In genomic region chr15:64521726-64522164, GRCh38 we compare ENCODE assay signal across 8 cellular contexts.
A peak's percentile ranks its signal among the peaks of the same experiment; 100 is the strongest.
DNase-seq lines count a peak whose midpoint lies in the region; ATAC-seq and TF ChIP-seq lines count a peak whose summit lies in the region.

No MANE protein-coding gene starts in this region.

- no peak overlapping the region for H2AFZ ChIP-seq in HCT116 (ENCODE audit: low read depth, low read length, poor library complexity, severe bottlenecking)
- no peak overlapping the region for H2AFZ ChIP-seq in fibroblast of lung (ENCODE audit: low read length)

- H3K4me3 ChIP-seq in HCT116 (replicated peaks in 1 of 2; ENCODE audit: low read depth in 1 of 2, low read length in 2 of 2): no peak overlapping the region
- peak overlapping the region in 1 of 2 experiments; percentile 16; a peak in 1 of 4 replicates for H3K4me3 ChIP-seq in Panc1 (ENCODE audit: low read depth in 2 of 2, low read length in 2 of 2)
- no peak overlapping the region for H3K4me3 ChIP-seq in fibroblast of lung (replicated peaks in 1 of 4; ENCODE audit: control extremely low read depth in 1 of 4, insufficient read depth in 1 of 4, low read depth in 3 of 4, low read length in 4 of 4)

- H3K9ac ChIP-seq in HCT116 (ENCODE audit: low read length) (no peak overlapping the region), fibroblast of lung (ENCODE audit: insufficient read depth, low read length) (no peak overlapping the region)

- H3K9me2 ChIP-seq in HCT116 (ENCODE audit: insufficient read depth): no peaks in the 10 kb centered on the region

- RAD21 ChIA-PET in HCT116 (lab: Charles Lee; ENCODE audit: low non-redundant PET in 1 of 2, low total read pairs in 2 of 2, uncharacterized antibody in 2 of 2, unreplicated experiment in 2 of 2): no interaction called here

- ATAC-seq in HCT116 (peak; percentile 88), Panc1 (peak; percentile 92), GM18873 (IDR thresholded peaks at IDR 0.05; ENCODE audit: low FRiP score, unreplicated experiment) (no peak), HG03045 (IDR thresholded peaks at IDR 0.05; ENCODE audit: unreplicated experiment) (no peak)

- H3K4me2 ChIP-seq in HCT116 (ENCODE audit: low read length): peak overlapping the region; percentile 34
- H3K4me2 ChIP-seq in fibroblast of lung (ENCODE audit: extremely low read depth, insufficient read depth, low read length): no peak overlapping the region

- H3K9me3 ChIP-seq in HCT116 (ENCODE audit: control insufficient read depth in 1 of 2, insufficient read depth in 1 of 2, low read depth in 1 of 2, low read length in 2 of 2) (no peaks in the 10 kb centered on the region), Panc1 (ENCODE audit: control insufficient read depth, insufficient read depth, low read depth, low read length) (no peaks in the 10 kb centered on the region), fibroblast of lung (ENCODE audit: control insufficient read depth, insufficient read depth, low read depth, low read length) (no peaks in the 10 kb centered on the region)

- H3K36me3 ChIP-seq in HCT116 (ENCODE audit: control insufficient read depth in 1 of 2, insufficient read depth in 2 of 2, low read length in 2 of 2) (no peaks in the 10 kb centered on the region; a peak in 1 of 4 replicates), Panc1 (ENCODE audit: control insufficient read depth, insufficient read depth, low read length) (no peaks in the 10 kb centered on the region), fibroblast of lung (ENCODE audit: control insufficient read depth, insufficient read depth, low read length) (no peaks in the 10 kb centered on the region)

- peaks cover 85% of the 10 kb centered on the region for H3K79me2 ChIP-seq in HCT116 (ENCODE audit: insufficient read depth, low read length)
- H3K79me2 ChIP-seq in fibroblast of lung (ENCODE audit: control insufficient read depth, insufficient read depth, low read length): peaks cover 17% of the 10 kb centered on the region

- peak overlapping the region; percentile 39; the same call in 1 of the 2 replicates for H3K27ac ChIP-seq in HCT116 (ENCODE audit: low read depth, low read length)
- H3K27ac ChIP-seq in Panc1 (ENCODE audit: low read length): peak overlapping the region; percentile 75
- no peak overlapping the region for H3K27ac ChIP-seq in fibroblast of lung (ENCODE audit: insufficient read depth, low read length)

- intact Hi-C loops in HCT116 (cut with micrococcal nuclease): no loop called here
- intact Hi-C loops in Panc1 (cut with micrococcal nuclease; ENCODE audit: unreplicated experiment): no loop called here

- in situ Hi-C loops in Panc1 (cut with HindIII; ENCODE audit: low pct_unique_long_range_greater_than_20kb, low sequenced_read_pairs): no loop called here

- peaks cover 50 to 56% of the 10 kb centered on the region in 2 experiments for H3K4me1 ChIP-seq in HCT116 (ENCODE audit: control insufficient read depth in 1 of 2, insufficient read depth in 2 of 2, low read length in 2 of 2)
- H3K4me1 ChIP-seq in Panc1 (ENCODE audit: control insufficient read depth, insufficient read depth, low read length): peaks cover 26% of the 10 kb centered on the region
- H3K4me1 ChIP-seq in fibroblast of lung (ENCODE audit: control insufficient read depth, extremely low read depth, insufficient read depth, low read length): no peaks in the 10 kb centered on the region

- no peak for TF ChIP-seq POLR2A in HCT116 (IDR thresholded peaks at IDR 0.05; ENCODE audit: borderline replicate concordance, extremely low read depth, insufficient read depth, insufficient read length)

- TF ChIP-seq RAD21 in HCT116 (IDR thresholded peaks at IDR 0.05; ENCODE audit: low read depth): no peak

- no TSS peak for BruUV-seq in HCT116 (replicated peaks; lab: Mats Ljungman, UMichigan)
- BruUV-seq in Panc1 (replicated peaks; lab: Mats Ljungman, UMichigan): no TSS peak

- TF ChIP-seq CTCF in HCT116 (IDR thresholded peaks at IDR 0.05 in 2 of 3, conservative IDR thresholded peaks at IDR 0.05 in 1 of 3; ENCODE audit: borderline replicate concordance in 1 of 3, insufficient read depth in 1 of 3, low read depth in 2 of 3, low read length in 2 of 3): no peak
- TF ChIP-seq CTCF in Panc1 (IDR thresholded peaks at IDR 0.05): no peak
- no peak for TF ChIP-seq CTCF in fibroblast of lung (conservative IDR thresholded peaks at IDR 0.05 in 1 of 2, IDR thresholded peaks at IDR 0.05 in 1 of 2; ENCODE audit: low read depth in 1 of 2, low read length in 2 of 2)
- no peak for TF ChIP-seq CTCF in GM20000 (IDR thresholded peaks at IDR 0.05; ENCODE audit: extremely low read depth, missing control alignments)

- DNase-seq in HCT116 (ENCODE audit: low read depth, low spot score): peak; percentile 68
- DNase-seq in Panc1 (ENCODE audit: low read depth, low spot score): no peak
- peak; percentile 46 to 67 for DNase-seq in fibroblast of lung (ENCODE audit: low read depth in 2 of 2)
- peak; percentile 25 for DNase-seq in occipital lobe (lab: John Stamatoyannopoulos, UW)
- no peak for DNase-seq in GM20000 (ENCODE audit: low spot score)
- DNase-seq in NCI-H510A treated with DMSO at 0.1 percent for 48 hours (lab: John Stamatoyannopoulos, UW): no peak

- H4K20me1 ChIP-seq in HCT116 (ENCODE audit: insufficient read depth) (0 out of 2 replicates have a peak, but pooled peaks cover 12% of the 10 kb centered on the region), fibroblast of lung (ENCODE audit: control insufficient read depth, extremely low read depth, insufficient read depth, low read length) (no peaks in the 10 kb centered on the region)

- CTCF ChIA-PET in HCT116 (lab: Charles Lee) (no interaction called here), Panc1 (lab: Charles Lee) (no interaction called here)

- no peaks in the 10 kb centered on the region for H3K27me3 ChIP-seq in HCT116 (ENCODE audit: insufficient read depth, low read length)
- H3K27me3 ChIP-seq in Panc1 (ENCODE audit: control insufficient read depth, insufficient read depth, low read length): no peaks in the 10 kb centered on the region
- H3K27me3 ChIP-seq in fibroblast of lung (ENCODE audit: control insufficient read depth, insufficient read depth, low read length): no peaks in the 10 kb centered on the region

- POLR2A ChIA-PET in HCT116 (lab: Charles Lee) (interaction anchor here (0.6 kb wide), 1 partner anchor 44 kb away, joined by 4 read pairs; no protein-coding TSS in a partner anchor), Panc1 (lab: Charles Lee) (no interaction called here)

TF ChIP-seq in HCT116, 20 proteins besides CTCF, POLR2A, EP300 and RAD21 (continues in another document):
- TF ChIP-seq EZH2phosphoT487 (IDR thresholded peaks at IDR 0.05; ENCODE audit: borderline replicate concordance) (no peak), FOSL1 (IDR thresholded peaks at IDR 0.05; ENCODE audit: low read depth) (no peak; the same call in 1 of the 2 replicates), EZH2 (IDR thresholded peaks at IDR 0.05) (no peak), ZFX (IDR thresholded peaks at IDR 0.05) (no peak), SIN3A (IDR thresholded peaks at IDR 0.05; ENCODE audit: low read depth) (no peak), CEBPB (IDR thresholded peaks at IDR 0.05; ENCODE audit: low read depth) (peak; percentile 63), JUND (IDR thresholded peaks at IDR 0.05) (no peak), SRF (IDR thresholded peaks at IDR 0.05; ENCODE audit: low read depth) (no peak), TCF7L2 (IDR thresholded peaks at IDR 0.05; ENCODE audit: borderline replicate concordance, extremely low read depth, insufficient read depth, insufficient read length) (peak; percentile 22)
- TF ChIP-seq, protein P1, sequence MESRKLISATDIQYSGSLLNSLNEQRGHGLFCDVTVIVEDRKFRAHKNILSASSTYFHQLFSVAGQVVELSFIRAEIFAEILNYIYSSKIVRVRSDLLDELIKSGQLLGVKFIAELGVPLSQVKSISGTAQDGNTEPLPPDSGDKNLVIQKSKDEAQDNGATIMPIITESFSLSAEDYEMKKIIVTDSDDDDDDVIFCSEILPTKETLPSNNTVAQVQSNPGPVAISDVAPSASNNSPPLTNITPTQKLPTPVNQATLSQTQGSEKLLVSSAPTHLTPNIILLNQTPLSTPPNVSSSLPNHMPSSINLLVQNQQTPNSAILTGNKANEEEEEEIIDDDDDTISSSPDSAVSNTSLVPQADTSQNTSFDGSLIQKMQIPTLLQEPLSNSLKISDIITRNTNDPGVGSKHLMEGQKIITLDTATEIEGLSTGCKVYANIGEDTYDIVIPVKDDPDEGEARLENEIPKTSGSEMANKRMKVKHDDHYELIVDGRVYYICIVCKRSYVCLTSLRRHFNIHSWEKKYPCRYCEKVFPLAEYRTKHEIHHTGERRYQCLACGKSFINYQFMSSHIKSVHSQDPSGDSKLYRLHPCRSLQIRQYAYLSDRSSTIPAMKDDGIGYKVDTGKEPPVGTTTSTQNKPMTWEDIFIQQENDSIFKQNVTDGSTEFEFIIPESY (IDR thresholded peaks at IDR 0.05; ENCODE audit: extremely low read depth, insufficient replicate concordance, low read length): no peak
- TF ChIP-seq, protein P2, sequence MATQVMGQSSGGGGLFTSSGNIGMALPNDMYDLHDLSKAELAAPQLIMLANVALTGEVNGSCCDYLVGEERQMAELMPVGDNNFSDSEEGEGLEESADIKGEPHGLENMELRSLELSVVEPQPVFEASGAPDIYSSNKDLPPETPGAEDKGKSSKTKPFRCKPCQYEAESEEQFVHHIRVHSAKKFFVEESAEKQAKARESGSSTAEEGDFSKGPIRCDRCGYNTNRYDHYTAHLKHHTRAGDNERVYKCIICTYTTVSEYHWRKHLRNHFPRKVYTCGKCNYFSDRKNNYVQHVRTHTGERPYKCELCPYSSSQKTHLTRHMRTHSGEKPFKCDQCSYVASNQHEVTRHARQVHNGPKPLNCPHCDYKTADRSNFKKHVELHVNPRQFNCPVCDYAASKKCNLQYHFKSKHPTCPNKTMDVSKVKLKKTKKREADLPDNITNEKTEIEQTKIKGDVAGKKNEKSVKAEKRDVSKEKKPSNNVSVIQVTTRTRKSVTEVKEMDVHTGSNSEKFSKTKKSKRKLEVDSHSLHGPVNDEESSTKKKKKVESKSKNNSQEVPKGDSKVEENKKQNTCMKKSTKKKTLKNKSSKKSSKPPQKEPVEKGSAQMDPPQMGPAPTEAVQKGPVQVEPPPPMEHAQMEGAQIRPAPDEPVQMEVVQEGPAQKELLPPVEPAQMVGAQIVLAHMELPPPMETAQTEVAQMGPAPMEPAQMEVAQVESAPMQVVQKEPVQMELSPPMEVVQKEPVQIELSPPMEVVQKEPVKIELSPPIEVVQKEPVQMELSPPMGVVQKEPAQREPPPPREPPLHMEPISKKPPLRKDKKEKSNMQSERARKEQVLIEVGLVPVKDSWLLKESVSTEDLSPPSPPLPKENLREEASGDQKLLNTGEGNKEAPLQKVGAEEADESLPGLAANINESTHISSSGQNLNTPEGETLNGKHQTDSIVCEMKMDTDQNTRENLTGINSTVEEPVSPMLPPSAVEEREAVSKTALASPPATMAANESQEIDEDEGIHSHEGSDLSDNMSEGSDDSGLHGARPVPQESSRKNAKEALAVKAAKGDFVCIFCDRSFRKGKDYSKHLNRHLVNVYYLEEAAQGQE (IDR thresholded peaks at IDR 0.05; ENCODE audit: low read depth): no peak
- TF ChIP-seq, protein P3, sequence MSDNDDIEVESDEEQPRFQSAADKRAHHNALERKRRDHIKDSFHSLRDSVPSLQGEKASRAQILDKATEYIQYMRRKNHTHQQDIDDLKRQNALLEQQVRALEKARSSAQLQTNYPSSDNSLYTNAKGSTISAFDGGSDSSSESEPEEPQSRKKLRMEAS (IDR thresholded peaks at IDR 0.05): no peak

Comparison
In these comparisons a context has a peak if more than half of its experiments do, and no peak if none do; other contexts are left out.
1. ATAC-seq: peak in HCT116 (single experiment) and Panc1 (single experiment); none in GM18873 (single experiment) and HG03045 (single experiment).
2. DNase-seq: peak in HCT116 (single experiment), fibroblast of lung (2 of 2) and occipital lobe (single experiment); none in Panc1 (single experiment), GM20000 (single experiment) and NCI-H510A treated with DMSO at 0.1 percent for 48 hours (single experiment).